1 cellular context compared by ENCODE assay signal in the genomic region with DNA sequence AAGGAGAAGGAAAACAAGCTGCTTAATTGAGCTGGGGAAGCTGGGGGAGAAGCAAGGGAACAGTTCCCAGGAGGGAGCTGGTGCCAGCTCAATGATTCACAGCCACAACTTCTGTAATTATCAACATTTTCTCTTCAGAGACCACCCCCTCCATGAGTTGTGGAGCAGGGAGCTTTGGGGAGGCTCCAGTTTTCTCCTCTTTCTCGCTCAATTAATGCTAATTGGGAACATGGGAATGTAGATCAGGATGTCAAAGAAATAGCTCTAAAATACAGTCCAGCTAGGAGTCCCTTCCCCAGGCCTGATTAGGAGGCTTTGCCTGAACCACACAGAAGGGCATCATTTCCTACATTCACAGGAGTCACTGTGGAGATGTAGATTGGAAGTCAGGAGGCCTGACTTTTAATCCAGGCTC.
TF ChIP-seq lines count a peak whose summit lies in the region.

No MANE protein-coding gene starts in this region.

TF ChIP-seq in K562, 482 proteins besides CTCF, POLR2A, EP300 and RAD21:
- TF ChIP-seq RFX5 (IDR thresholded peaks at IDR 0.05; ENCODE audit: low read depth, low read length) = no peak
- TF ChIP-seq, protein P1, sequence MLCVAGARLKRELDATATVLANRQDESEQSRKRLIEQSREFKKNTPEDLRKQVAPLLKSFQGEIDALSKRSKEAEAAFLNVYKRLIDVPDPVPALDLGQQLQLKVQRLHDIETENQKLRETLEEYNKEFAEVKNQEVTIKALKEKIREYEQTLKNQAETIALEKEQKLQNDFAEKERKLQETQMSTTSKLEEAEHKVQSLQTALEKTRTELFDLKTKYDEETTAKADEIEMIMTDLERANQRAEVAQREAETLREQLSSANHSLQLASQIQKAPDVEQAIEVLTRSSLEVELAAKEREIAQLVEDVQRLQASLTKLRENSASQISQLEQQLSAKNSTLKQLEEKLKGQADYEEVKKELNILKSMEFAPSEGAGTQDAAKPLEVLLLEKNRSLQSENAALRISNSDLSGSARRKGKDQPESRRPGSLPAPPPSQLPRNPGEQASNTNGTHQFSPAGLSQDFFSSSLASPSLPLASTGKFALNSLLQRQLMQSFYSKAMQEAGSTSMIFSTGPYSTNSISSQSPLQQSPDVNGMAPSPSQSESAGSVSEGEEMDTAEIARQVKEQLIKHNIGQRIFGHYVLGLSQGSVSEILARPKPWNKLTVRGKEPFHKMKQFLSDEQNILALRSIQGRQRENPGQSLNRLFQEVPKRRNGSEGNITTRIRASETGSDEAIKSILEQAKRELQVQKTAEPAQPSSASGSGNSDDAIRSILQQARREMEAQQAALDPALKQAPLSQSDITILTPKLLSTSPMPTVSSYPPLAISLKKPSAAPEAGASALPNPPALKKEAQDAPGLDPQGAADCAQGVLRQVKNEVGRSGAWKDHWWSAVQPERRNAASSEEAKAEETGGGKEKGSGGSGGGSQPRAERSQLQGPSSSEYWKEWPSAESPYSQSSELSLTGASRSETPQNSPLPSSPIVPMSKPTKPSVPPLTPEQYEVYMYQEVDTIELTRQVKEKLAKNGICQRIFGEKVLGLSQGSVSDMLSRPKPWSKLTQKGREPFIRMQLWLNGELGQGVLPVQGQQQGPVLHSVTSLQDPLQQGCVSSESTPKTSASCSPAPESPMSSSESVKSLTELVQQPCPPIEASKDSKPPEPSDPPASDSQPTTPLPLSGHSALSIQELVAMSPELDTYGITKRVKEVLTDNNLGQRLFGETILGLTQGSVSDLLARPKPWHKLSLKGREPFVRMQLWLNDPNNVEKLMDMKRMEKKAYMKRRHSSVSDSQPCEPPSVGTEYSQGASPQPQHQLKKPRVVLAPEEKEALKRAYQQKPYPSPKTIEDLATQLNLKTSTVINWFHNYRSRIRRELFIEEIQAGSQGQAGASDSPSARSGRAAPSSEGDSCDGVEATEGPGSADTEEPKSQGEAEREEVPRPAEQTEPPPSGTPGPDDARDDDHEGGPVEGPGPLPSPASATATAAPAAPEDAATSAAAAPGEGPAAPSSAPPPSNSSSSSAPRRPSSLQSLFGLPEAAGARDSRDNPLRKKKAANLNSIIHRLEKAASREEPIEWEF (CRISPR knock-in tag; IDR thresholded peaks at IDR 0.05) = 0 out of 2 replicates have a peak, but pooled peaks have one; percentile 19
- TF ChIP-seq, protein P2, sequence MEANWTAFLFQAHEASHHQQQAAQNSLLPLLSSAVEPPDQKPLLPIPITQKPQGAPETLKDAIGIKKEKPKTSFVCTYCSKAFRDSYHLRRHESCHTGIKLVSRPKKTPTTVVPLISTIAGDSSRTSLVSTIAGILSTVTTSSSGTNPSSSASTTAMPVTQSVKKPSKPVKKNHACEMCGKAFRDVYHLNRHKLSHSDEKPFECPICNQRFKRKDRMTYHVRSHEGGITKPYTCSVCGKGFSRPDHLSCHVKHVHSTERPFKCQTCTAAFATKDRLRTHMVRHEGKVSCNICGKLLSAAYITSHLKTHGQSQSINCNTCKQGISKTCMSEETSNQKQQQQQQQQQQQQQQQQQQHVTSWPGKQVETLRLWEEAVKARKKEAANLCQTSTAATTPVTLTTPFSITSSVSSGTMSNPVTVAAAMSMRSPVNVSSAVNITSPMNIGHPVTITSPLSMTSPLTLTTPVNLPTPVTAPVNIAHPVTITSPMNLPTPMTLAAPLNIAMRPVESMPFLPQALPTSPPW (CRISPR knock-in tag; IDR thresholded peaks at IDR 0.05) = peak; percentile 5; the same call in 1 of the 2 replicates
- TF ChIP-seq, protein P3, sequence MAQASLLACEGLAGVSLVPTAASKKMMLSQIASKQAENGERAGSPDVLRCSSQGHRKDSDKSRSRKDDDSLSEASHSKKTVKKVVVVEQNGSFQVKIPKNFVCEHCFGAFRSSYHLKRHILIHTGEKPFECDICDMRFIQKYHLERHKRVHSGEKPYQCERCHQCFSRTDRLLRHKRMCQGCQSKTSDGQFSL (CRISPR knock-in tag; IDR thresholded peaks at IDR 0.05) = no peak
- TF ChIP-seq, protein P3 (tag; IDR thresholded peaks at IDR 0.05) = 0 out of 4 replicates have a peak, but pooled peaks of 1 of the 2 experiments have one; percentile 75
- no peak for TF ChIP-seq TEAD4 (IDR thresholded peaks at IDR 0.05; ENCODE audit: low read length)
- no peak for TF ChIP-seq TEAD4 (CRISPR knock-in tag; IDR thresholded peaks at IDR 0.05; ENCODE audit: borderline replicate concordance)
- 0 out of 2 replicates have a peak, but pooled peaks have one; percentile 5 for TF ChIP-seq ADNP (tag; IDR thresholded peaks at IDR 0.05)
- no peak for TF ChIP-seq KAT8 (IDR thresholded peaks at IDR 0.05; ENCODE audit: low read depth)
- no peak for TF ChIP-seq POU5F1 (IDR thresholded peaks at IDR 0.05; ENCODE audit: borderline replicate concordance, low read depth, low read length, partially characterized antibody)
- TF ChIP-seq ZNF175 (CRISPR knock-in tag; IDR thresholded peaks at IDR 0.05; ENCODE audit: low read depth) = peak; percentile 62; the same call in 1 of the 2 replicates
- TF ChIP-seq GTF2E2 (tag; IDR thresholded peaks at IDR 0.05) = peak; percentile 21; the same call in 1 of the 2 replicates
- TF ChIP-seq ZNF644 (tag; IDR thresholded peaks at IDR 0.05; ENCODE audit: low read depth) = peak; percentile 91
- TF ChIP-seq, protein P4, sequence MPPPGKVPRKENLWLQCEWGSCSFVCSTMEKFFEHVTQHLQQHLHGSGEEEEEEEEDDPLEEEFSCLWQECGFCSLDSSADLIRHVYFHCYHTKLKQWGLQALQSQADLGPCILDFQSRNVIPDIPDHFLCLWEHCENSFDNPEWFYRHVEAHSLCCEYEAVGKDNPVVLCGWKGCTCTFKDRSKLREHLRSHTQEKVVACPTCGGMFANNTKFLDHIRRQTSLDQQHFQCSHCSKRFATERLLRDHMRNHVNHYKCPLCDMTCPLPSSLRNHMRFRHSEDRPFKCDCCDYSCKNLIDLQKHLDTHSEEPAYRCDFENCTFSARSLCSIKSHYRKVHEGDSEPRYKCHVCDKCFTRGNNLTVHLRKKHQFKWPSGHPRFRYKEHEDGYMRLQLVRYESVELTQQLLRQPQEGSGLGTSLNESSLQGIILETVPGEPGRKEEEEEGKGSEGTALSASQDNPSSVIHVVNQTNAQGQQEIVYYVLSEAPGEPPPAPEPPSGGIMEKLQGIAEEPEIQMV (tag; conservative IDR thresholded peaks at IDR 0.05; ENCODE audit: low read depth) = 0 out of 2 replicates have a peak, but pooled peaks have one; percentile 8
- no peak for TF ChIP-seq ESRRA (IDR thresholded peaks at IDR 0.05; ENCODE audit: borderline replicate concordance, low read depth)
- 0 out of 2 replicates have a peak, but pooled peaks have one; percentile 5 for TF ChIP-seq MTA3 (IDR thresholded peaks at IDR 0.05; ENCODE audit: borderline replicate concordance)
- TF ChIP-seq, protein P5, sequence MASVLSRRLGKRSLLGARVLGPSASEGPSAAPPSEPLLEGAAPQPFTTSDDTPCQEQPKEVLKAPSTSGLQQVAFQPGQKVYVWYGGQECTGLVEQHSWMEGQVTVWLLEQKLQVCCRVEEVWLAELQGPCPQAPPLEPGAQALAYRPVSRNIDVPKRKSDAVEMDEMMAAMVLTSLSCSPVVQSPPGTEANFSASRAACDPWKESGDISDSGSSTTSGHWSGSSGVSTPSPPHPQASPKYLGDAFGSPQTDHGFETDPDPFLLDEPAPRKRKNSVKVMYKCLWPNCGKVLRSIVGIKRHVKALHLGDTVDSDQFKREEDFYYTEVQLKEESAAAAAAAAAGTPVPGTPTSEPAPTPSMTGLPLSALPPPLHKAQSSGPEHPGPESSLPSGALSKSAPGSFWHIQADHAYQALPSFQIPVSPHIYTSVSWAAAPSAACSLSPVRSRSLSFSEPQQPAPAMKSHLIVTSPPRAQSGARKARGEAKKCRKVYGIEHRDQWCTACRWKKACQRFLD (CRISPR knock-in tag; IDR thresholded peaks at IDR 0.05) = peak; percentile 70; the same call in 1 of the 2 replicates
- TF ChIP-seq ARID1B (IDR thresholded peaks at IDR 0.05) = no peak
- TF ChIP-seq NFE2L1 (tag; IDR thresholded peaks at IDR 0.05; ENCODE audit: borderline replicate concordance, low read depth) = 0 out of 2 replicates have a peak, but pooled peaks have one; percentile 0
- TF ChIP-seq LCOR (CRISPR knock-in tag; IDR thresholded peaks at IDR 0.05) = no peak
